19 cellular contexts compared by ENCODE assay signal in genomic region chr19:16039081-16039480, GRCh38. TPM values are rescaled to one million over a fixed set of nuclear protein-coding genes. Genes with fewer than 3 reads are reported as not detected.
DNase-seq lines count a peak whose midpoint lies in the region; ATAC-seq and TF ChIP-seq lines count a peak whose summit lies in the region.
"Had no signal": no experiment of that assay in that cellular context is flagged by ENCODE, and none has a peak within 500 bp of the region (broad histone marks: within the 10 kb centered on the region; RNA-seq: fewer than 3 reads in every experiment).

No MANE protein-coding gene starts in this region.

- no peaks in the 10 kb centered on the region for H3K9me3 Mint-ChIP-seq in activated T-helper 2 cell treated with anti-CD3 and anti-CD28 coated beads, Interferon-gamma antibody, Interleukin-2, Interleukin-4, amounts not matched to agents 10 μg/mL and 5 μg/mL and 100 μg/mL, durations not matched to agents 14 hours and 24 hours and 36 hours
- H3K9me3 Mint-ChIP-seq: CD8-positive, alpha-beta T cell; HFFc6 had no signal

- H3K36me3 Mint-ChIP-seq in activated T-helper 2 cell treated with anti-CD3 and anti-CD28 coated beads, Interferon-gamma antibody, Interleukin-2, Interleukin-4, amounts not matched to agents 10 μg/mL and 5 μg/mL and 100 μg/mL, durations not matched to agents 14 hours and 24 hours and 36 hours (ENCODE audit: low read depth) = no peaks in the 10 kb centered on the region
- H3K36me3 Mint-ChIP-seq: CD4-positive, CD25-positive, alpha-beta regulatory T cell; CD8-positive, alpha-beta T cell had no signal

- H3K4me3 Mint-ChIP-seq in activated T-helper 2 cell treated with anti-CD3 and anti-CD28 coated beads, Interferon-gamma antibody, Interleukin-2, Interleukin-4, amounts not matched to agents 10 μg/mL and 5 μg/mL and 100 μg/mL, durations not matched to agents 14 hours and 24 hours and 36 hours (ENCODE audit: low read depth) = no peak overlapping the region
- H3K4me3 Mint-ChIP-seq: B cell; CD8-positive, alpha-beta T cell; GM23338; HFFc6 had no signal

- no peaks in the 10 kb centered on the region for H3K27me3 ChIP-seq in RWPE2 (ENCODE audit: insufficient read depth, poor library complexity, severe bottlenecking)
- H3K27me3 ChIP-seq: BLaER1 had no signal

- no peak for TF ChIP-seq CTCF in RWPE2 (IDR thresholded peaks at IDR 0.05; ENCODE audit: poor library complexity, severe bottlenecking)

- DNase-seq in D341Med (ENCODE audit: low spot score) = peak; percentile 14
- peak; percentile 49 for DNase-seq in RWPE2 (ENCODE audit: low spot score)
- DNase-seq in mesenteric fat pad (ENCODE audit: low spot score) = peak; percentile 76
- DNase-seq in activated T-helper 2 cell treated with anti-CD3 and anti-CD28 coated beads, Interferon-gamma antibody, Interleukin-2, Interleukin-4, amounts not matched to agents 10 μg/mL and 5 μg/mL and 100 μg/mL, durations not matched to agents 14 hours and 24 hours and 36 hours (ENCODE audit: low spot score) = no peak
- DNase-seq in stimulated activated CD4-positive, alpha-beta T cell treated with anti-CD3 and anti-CD28 coated beads, Interleukin-2, amount 100 ng/mL, for 24 hours = no peak
- DNase-seq: Caco-2; CD4-positive, CD25-positive, alpha-beta regulatory T cell; CD8-positive, alpha-beta T cell; DMS 273 treated with DMSO at 0.1 percent for 48 hours; DMS79 treated with DMSO at 0.1 percent for 48 hours; GF-D8; HFFc6 had no signal

- H3K27ac ChIP-seq in RWPE2 (ENCODE audit: poor library complexity, severe bottlenecking) = no peak overlapping the region
- H3K27ac ChIP-seq: 22Rv1, BLaER1, C4-2B had no signal

- intact Hi-C loops in activated T-helper 2 cell treated with anti-CD3 and anti-CD28 coated beads, Interferon-gamma antibody, Interleukin-2, Interleukin-4, amounts not matched to agents 10 μg/mL and 5 μg/mL and 100 μg/mL, durations not matched to agents 14 hours and 24 hours and 36 hours (cut with micrococcal nuclease) = no loop called here

- peaks cover 8% of the 10 kb centered on the region for H3K4me1 Mint-ChIP-seq in activated T-helper 2 cell treated with anti-CD3 and anti-CD28 coated beads, Interferon-gamma antibody, Interleukin-2, Interleukin-4, amounts not matched to agents 10 μg/mL and 5 μg/mL and 100 μg/mL, durations not matched to agents 14 hours and 24 hours and 36 hours (ENCODE audit: low read depth)
- H3K4me1 Mint-ChIP-seq: GM23338 had no signal

- H3K27ac Mint-ChIP-seq in activated T-helper 2 cell treated with anti-CD3 and anti-CD28 coated beads, Interferon-gamma antibody, Interleukin-2, Interleukin-4, amounts not matched to agents 10 μg/mL and 5 μg/mL and 100 μg/mL, durations not matched to agents 14 hours and 24 hours and 36 hours = no peak overlapping the region
- H3K27ac Mint-ChIP-seq: B cell; CD8-positive, alpha-beta T cell; GM23338; HFFc6 had no signal

- ATAC-seq in RWPE2 (ENCODE audit: low read depth) (no peak), HG03439 (IDR thresholded peaks at IDR 0.05; ENCODE audit: unreplicated experiment) (no peak)
- ATAC-seq: CD8-positive, alpha-beta T cell; GM23338 had no signal

- H3K4me1 ChIP-seq in RWPE2 (ENCODE audit: insufficient read depth, poor library complexity, severe bottlenecking) = no peaks in the 10 kb centered on the region
- H3K4me1 ChIP-seq: Caco-2, HAP-1 had no signal

- H3K4me3 ChIP-seq in RWPE2 (ENCODE audit: severe bottlenecking) = no peak overlapping the region
- H3K4me3 ChIP-seq: BLaER1, GM23338, HAP-1 had no signal

- no peaks in the 10 kb centered on the region for H3K9me3 ChIP-seq in RWPE2 (ENCODE audit: severe bottlenecking)
- H3K9me3 ChIP-seq: BLaER1, Caco-2, HAP-1 had no signal

- H3K36me3 ChIP-seq in RWPE2 (ENCODE audit: low read depth) = no peaks in the 10 kb centered on the region
- H3K36me3 ChIP-seq: BLaER1, HAP-1 had no signal

- H3K27me3 Mint-ChIP-seq in activated T-helper 2 cell treated with anti-CD3 and anti-CD28 coated beads, Interferon-gamma antibody, Interleukin-2, Interleukin-4, amounts not matched to agents 10 μg/mL and 5 μg/mL and 100 μg/mL, durations not matched to agents 14 hours and 24 hours and 36 hours (ENCODE audit: low read depth) = peaks cover 4% of the 10 kb centered on the region
- H3K27me3 Mint-ChIP-seq: B cell had no signal

RNA-seq across cellular contexts. Expression of gene TPM4, which starts 37.2 kb away (rescaled TPM):
- total RNA-seq in mesenteric fat pad = 385 TPM
- total RNA-seq in activated T-helper 2 cell treated with anti-CD3 and anti-CD28 coated beads, Interferon-gamma antibody, Interleukin-2, Interleukin-4, amounts not matched to agents 10 μg/mL and 5 μg/mL and 100 μg/mL, durations not matched to agents 14 hours and 24 hours and 36 hours = 507 and 520 TPM in 2 replicates

Comparison
In these comparisons a context has a peak if more than half of its experiments do, and no peak if none do; other contexts are left out.
1. DNase-seq: peak in D341Med (single experiment), RWPE2 (single experiment) and mesenteric fat pad (single experiment); none in activated T-helper 2 cell treated with anti-CD3 and anti-CD28 coated beads, Interferon-gamma antibody, Interleukin-2, Interleukin-4, amounts not matched to agents 10 μg/mL and 5 μg/mL and 100 μg/mL, durations not matched to agents 14 hours and 24 hours and 36 hours (single experiment) and stimulated activated CD4-positive, alpha-beta T cell treated with anti-CD3 and anti-CD28 coated beads, Interleukin-2, amount 100 ng/mL, for 24 hours (0 of 2).